44 cellular contexts compared by ENCODE assay signal in genomic region chr11:20194470-20194869, GRCh38. TPM values are rescaled to one million over a fixed set of nuclear protein-coding genes. Genes with fewer than 3 reads are reported as not detected.
"Had no signal": no experiment of that assay in that cellular context is flagged by ENCODE, and none has a peak within 500 bp of the region (broad histone marks: within the 10 kb centered on the region; RNA-seq: fewer than 3 reads in every experiment).

No MANE protein-coding gene starts in this region.

- ATAC-seq: activated naive CD4-positive, alpha-beta T cell treated with anti-CD3 and anti-CD28 coated beads, Interleukin-2, amount 50 U/mL, for 72 hours; activated naive CD8-positive, alpha-beta T cell treated with anti-CD3 and anti-CD28 coated beads, Interleukin-2, amount 50 U/mL, for 24 hours; activated T-cell treated with anti-CD3 and anti-CD28 coated beads, Interleukin-2, amount 50 U/mL, for 4 hours; activated T-cell treated with anti-CD3 and anti-CD28 coated beads, Interleukin-2, amount 50 U/mL, for 72 hours; activated T-helper 17 cell treated with anti-CD3 and anti-CD28 coated beads, Interleukin-2, amount 50 U/mL, for 72 hours; body of pancreas had no signal

- H3K4me1 Mint-ChIP-seq: activated naive CD4-positive, alpha-beta T cell treated with anti-CD3 and anti-CD28 coated beads, Interleukin-2, amount 50 U/mL, for 24 hours; activated T-helper 17 cell treated with anti-CD3 and anti-CD28 coated beads, Interleukin-2, amount 50 U/mL, for 72 hours; central memory CD8-positive, alpha-beta T cell had no signal

- H3K27ac ChIP-seq: adrenal gland, ascending aorta, body of pancreas, brain microvascular endothelial cell, breast epithelium, cardiac muscle cell had no signal

- H3K27me3 ChIP-seq: ascending aorta, body of pancreas, breast epithelium had no signal

- H3K36me3 Mint-ChIP-seq: activated naive CD4-positive, alpha-beta T cell treated with anti-CD3 and anti-CD28 coated beads, Interleukin-2, amount 10 ng/mL, durations not matched to agents 7 days and 5 days; activated naive CD4-positive, alpha-beta T cell treated with anti-CD3 and anti-CD28 coated beads, Interleukin-2, amount 50 U/mL, for 24 hours; activated naive CD4-positive, alpha-beta T cell treated with anti-CD3 and anti-CD28 coated beads, Interleukin-2, amount 50 U/mL, for 72 hours; activated naive CD8-positive, alpha-beta T cell treated with anti-CD3 and anti-CD28 coated beads for 36 hours; activated naive CD8-positive, alpha-beta T cell treated with anti-CD3 and anti-CD28 coated beads, Interleukin-2, amount 10 ng/mL, durations not matched to agents 7 days and 5 days; brain had no signal

- H3K9me3 Mint-ChIP-seq: activated naive CD4-positive, alpha-beta T cell treated with anti-CD3 and anti-CD28 coated beads for 36 hours; activated naive CD4-positive, alpha-beta T cell treated with anti-CD3 and anti-CD28 coated beads, Interleukin-2, amount 10 ng/mL, durations not matched to agents 7 days and 5 days; activated naive CD4-positive, alpha-beta T cell treated with anti-CD3 and anti-CD28 coated beads, Interleukin-2, amount 50 U/mL, for 24 hours; activated naive CD4-positive, alpha-beta T cell treated with anti-CD3 and anti-CD28 coated beads, Interleukin-2, amount 50 U/mL, for 72 hours; activated naive CD8-positive, alpha-beta T cell treated with anti-CD3 and anti-CD28 coated beads for 36 hours; activated naive CD8-positive, alpha-beta T cell treated with anti-CD3 and anti-CD28 coated beads, Interleukin-2, amount 10 ng/mL, durations not matched to agents 7 days and 5 days; activated naive CD8-positive, alpha-beta T cell treated with anti-CD3 and anti-CD28 coated beads, Interleukin-2, amount 50 U/mL, for 24 hours; activated T-cell treated with anti-CD3 and anti-CD28 coated beads, Interleukin-2, amount 50 U/mL, for 24 hours; activated T-cell treated with anti-CD3 and anti-CD28 coated beads, Interleukin-2, amount 50 U/mL, for 4 hours; activated T-cell treated with anti-CD3 and anti-CD28 coated beads, Interleukin-2, amount 50 U/mL, for 72 hours; activated T-helper 1 cell treated with anti-CD3 and anti-CD28 coated beads, Interleukin-12 subunit alpha, Interleukin-12 subunit beta, Interleukin-2, Interleukin-4 antibody, amounts not matched to agents 30 ng/mL and 10 ng/mL and 1 ng/mL, durations not matched to agents 14 hours and 24 hours and 36 hours; activated T-helper 17 cell treated with anti-CD3 and anti-CD28 coated beads, Interleukin-2, amount 50 U/mL, for 72 hours; activated T-helper 2 cell treated with anti-CD3 and anti-CD28 coated beads, Interferon-gamma antibody, Interleukin-2, Interleukin-4, amounts not matched to agents 10 μg/mL and 5 μg/mL and 100 μg/mL, durations not matched to agents 14 hours and 24 hours and 36 hours; brain; central memory CD8-positive, alpha-beta T cell had no signal

- DNase-seq: activated effector memory CD4-positive, alpha-beta T cell treated with anti-CD3 and anti-CD28 coated beads, Interleukin-2, amount 50 U/mL, for 16 hours; activated effector memory CD4-positive, alpha-beta T cell treated with Interleukin-2 at 50 U/mL for 16 hours; activated gamma-delta T cell; activated gamma-delta T cell treated with Interleukin-2 at 50 U/mL for 16 hours; activated naive CD4-positive, alpha-beta T cell; activated naive CD4-positive, alpha-beta T cell treated with anti-CD3 and anti-CD28 coated beads for 36 hours; activated naive CD4-positive, alpha-beta T cell treated with anti-CD3 and anti-CD28 coated beads, Interleukin-2, amount 10 ng/mL, durations not matched to agents 7 days and 5 days; activated naive CD4-positive, alpha-beta T cell treated with anti-CD3 and anti-CD28 coated beads, Interleukin-2, amount 50 U/mL, for 16 hours; activated naive CD4-positive, alpha-beta T cell treated with Interleukin-2 at 50 U/mL for 16 hours; activated naive CD8-positive, alpha-beta T cell treated with anti-CD3 and anti-CD28 coated beads for 36 hours; activated naive CD8-positive, alpha-beta T cell treated with anti-CD3 and anti-CD28 coated beads, Interleukin-2, amount 10 ng/mL, durations not matched to agents 7 days and 5 days; activated naive CD8-positive, alpha-beta T cell treated with anti-CD3 and anti-CD28 coated beads, Interleukin-2, amount 50 U/mL, for 24 hours; activated T-cell treated with anti-CD3 and anti-CD28 coated beads, Interleukin-2, amount 50 U/mL, for 1 hour; activated T-cell treated with anti-CD3 and anti-CD28 coated beads, Interleukin-2, amount 50 U/mL, for 24 hours; activated T-cell treated with anti-CD3 and anti-CD28 coated beads, Interleukin-2, amount 50 U/mL, for 4 hours; activated T-cell treated with anti-CD3 and anti-CD28 coated beads, Interleukin-2, amount 50 U/mL, for 48 hours; activated T-cell treated with anti-CD3 and anti-CD28 coated beads, Interleukin-2, amount 50 U/mL, for 72 hours; adrenal gland; amniotic stem cell; amygdala; anterior cingulate cortex; aorta; body of pancreas; brain microvascular endothelial cell; caudate nucleus; central memory CD4-positive, alpha-beta T cell; cerebellar nuclear complex had no signal

- H3K27ac Mint-ChIP-seq: activated naive CD4-positive, alpha-beta T cell treated with anti-CD3 and anti-CD28 coated beads for 36 hours; activated naive CD4-positive, alpha-beta T cell treated with anti-CD3 and anti-CD28 coated beads, Interleukin-2, amount 10 ng/mL, durations not matched to agents 7 days and 5 days; activated naive CD4-positive, alpha-beta T cell treated with anti-CD3 and anti-CD28 coated beads, Interleukin-2, amount 50 U/mL, for 24 hours; activated naive CD4-positive, alpha-beta T cell treated with anti-CD3 and anti-CD28 coated beads, Interleukin-2, amount 50 U/mL, for 72 hours; activated naive CD8-positive, alpha-beta T cell; activated naive CD8-positive, alpha-beta T cell treated with anti-CD3 and anti-CD28 coated beads for 36 hours; activated naive CD8-positive, alpha-beta T cell treated with anti-CD3 and anti-CD28 coated beads, Interleukin-2, amount 10 ng/mL, durations not matched to agents 7 days and 5 days; activated naive CD8-positive, alpha-beta T cell treated with anti-CD3 and anti-CD28 coated beads, Interleukin-2, amount 50 U/mL, for 24 hours; activated T-cell treated with anti-CD3 and anti-CD28 coated beads, Interleukin-2, amount 50 U/mL, for 24 hours; activated T-cell treated with anti-CD3 and anti-CD28 coated beads, Interleukin-2, amount 50 U/mL, for 72 hours; activated T-helper 1 cell treated with anti-CD3 and anti-CD28 coated beads, Interleukin-12 subunit alpha, Interleukin-12 subunit beta, Interleukin-2, Interleukin-4 antibody, amounts not matched to agents 30 ng/mL and 10 ng/mL and 1 ng/mL, durations not matched to agents 14 hours and 24 hours and 36 hours; activated T-helper 17 cell treated with anti-CD3 and anti-CD28 coated beads, Interleukin-2, amount 50 U/mL, for 72 hours; activated T-helper 2 cell treated with anti-CD3 and anti-CD28 coated beads, Interferon-gamma antibody, Interleukin-2, Interleukin-4, amounts not matched to agents 10 μg/mL and 5 μg/mL and 100 μg/mL, durations not matched to agents 14 hours and 24 hours and 36 hours; brain had no signal

- H3K4me3 Mint-ChIP-seq: activated naive CD4-positive, alpha-beta T cell treated with anti-CD3 and anti-CD28 coated beads for 36 hours; activated naive CD4-positive, alpha-beta T cell treated with anti-CD3 and anti-CD28 coated beads, Interleukin-2, amount 10 ng/mL, durations not matched to agents 7 days and 5 days; activated naive CD4-positive, alpha-beta T cell treated with anti-CD3 and anti-CD28 coated beads, Interleukin-2, amount 50 U/mL, for 24 hours; activated naive CD8-positive, alpha-beta T cell; activated naive CD8-positive, alpha-beta T cell treated with anti-CD3 and anti-CD28 coated beads for 36 hours; activated naive CD8-positive, alpha-beta T cell treated with anti-CD3 and anti-CD28 coated beads, Interleukin-2, amount 10 ng/mL, durations not matched to agents 7 days and 5 days; activated naive CD8-positive, alpha-beta T cell treated with anti-CD3 and anti-CD28 coated beads, Interleukin-2, amount 50 U/mL, for 24 hours; activated T-cell treated with anti-CD3 and anti-CD28 coated beads, Interleukin-2, amount 50 U/mL, for 24 hours; activated T-cell treated with anti-CD3 and anti-CD28 coated beads, Interleukin-2, amount 50 U/mL, for 4 hours; activated T-cell treated with anti-CD3 and anti-CD28 coated beads, Interleukin-2, amount 50 U/mL, for 72 hours; activated T-helper 1 cell treated with anti-CD3 and anti-CD28 coated beads, Interleukin-12 subunit alpha, Interleukin-12 subunit beta, Interleukin-2, Interleukin-4 antibody, amounts not matched to agents 30 ng/mL and 10 ng/mL and 1 ng/mL, durations not matched to agents 14 hours and 24 hours and 36 hours; activated T-helper 17 cell treated with anti-CD3 and anti-CD28 coated beads, Interleukin-2, amount 50 U/mL, for 72 hours; brain; central memory CD8-positive, alpha-beta T cell had no signal

- H3K9me3 ChIP-seq: adrenal gland, ascending aorta, body of pancreas, breast epithelium had no signal

- H3K36me3 ChIP-seq: adrenal gland, ascending aorta, brain microvascular endothelial cell, breast epithelium, cardiac muscle cell had no signal

- H3K4me3 ChIP-seq: adrenal gland, ascending aorta, body of pancreas, breast epithelium, cardiac muscle cell had no signal

- H3K4me1 ChIP-seq: adrenal gland, ascending aorta, body of pancreas, breast epithelium had no signal

RNA-seq across cellular contexts. Expression of gene DBX1, which starts 34.2 kb away (rescaled TPM):
- total RNA-seq: activated naive CD4-positive, alpha-beta T cell treated with anti-CD3 and anti-CD28 coated beads for 36 hours; activated naive CD4-positive, alpha-beta T cell treated with anti-CD3 and anti-CD28 coated beads, Interleukin-2, amount 50 U/mL, for 72 hours; activated naive CD8-positive, alpha-beta T cell treated with anti-CD3 and anti-CD28 coated beads for 36 hours; activated naive CD8-positive, alpha-beta T cell treated with anti-CD3 and anti-CD28 coated beads, Interleukin-2, amount 10 ng/mL, durations not matched to agents 7 days and 5 days; activated T-cell treated with anti-CD3 and anti-CD28 coated beads, Interleukin-2, amount 50 U/mL, for 4 hours; activated T-cell treated with anti-CD3 and anti-CD28 coated beads, Interleukin-2, amount 50 U/mL, for 72 hours; activated T-helper 1 cell treated with anti-CD3 and anti-CD28 coated beads, Interleukin-12 subunit alpha, Interleukin-12 subunit beta, Interleukin-2, Interleukin-4 antibody, amounts not matched to agents 30 ng/mL and 10 ng/mL and 1 ng/mL, durations not matched to agents 14 hours and 24 hours and 36 hours; activated T-helper 17 cell treated with anti-CD3 and anti-CD28 coated beads, Interleukin-2, amount 50 U/mL, for 72 hours; activated T-helper 2 cell treated with anti-CD3 and anti-CD28 coated beads, Interferon-gamma antibody, Interleukin-2, Interleukin-4, amounts not matched to agents 10 μg/mL and 5 μg/mL and 100 μg/mL, durations not matched to agents 14 hours and 24 hours and 36 hours; adrenal gland; aorta; ascending aorta; astrocyte; body of pancreas; breast epithelium; bronchial epithelial cell; cardiac muscle cell; cardiac septum; cerebellum; chondrocyte had no signal
- polyA plus RNA-seq: adipose tissue, adrenal gland, aorta, cardiac muscle cell had no signal
